In genomic region chr15:75329571-75329970, GRCh38 we compare ENCODE assay signal across 1 cellular context.
TF ChIP-seq lines count a peak whose summit lies in the region.

No MANE protein-coding gene starts in this region.

TF ChIP-seq in HEK293, 187 proteins besides CTCF, POLR2A, EP300 and RAD21 (continued from another document):
- TF ChIP-seq ZNF600 (tag by site-specific recombination; IDR thresholded peaks at IDR 0.05) (no peak), REPIN1 (tag by site-specific recombination; IDR thresholded peaks at IDR 0.05; ENCODE audit: low read depth) (no peak), ZNF133 (tag by site-specific recombination; IDR thresholded peaks at IDR 0.05) (no peak), ZNF184 (tag by site-specific recombination; IDR thresholded peaks at IDR 0.05) (no peak), IKZF3 (tag by site-specific recombination; IDR thresholded peaks at IDR 0.05) (no peak)
